In genomic region chr7:92615861-92616260, GRCh38 we compare ENCODE assay signal across 15 cellular contexts. TPM values are rescaled to one million over a fixed set of nuclear protein-coding genes. Genes with fewer than 3 reads are reported as not detected.
DNase-seq lines count a peak whose midpoint lies in the region; ATAC-seq and TF ChIP-seq lines count a peak whose summit lies in the region.
"Had no signal": no experiment of that assay in that cellular context is flagged by ENCODE, and none has a peak within 500 bp of the region (broad histone marks: within the 10 kb centered on the region; RNA-seq: fewer than 3 reads in every experiment).

No MANE protein-coding gene starts in this region.

- H3K9me3 ChIP-seq in T-helper 17 cell (ENCODE audit: control insufficient read depth, low read length, poor library complexity, severe bottlenecking), result no peaks in the 10 kb centered on the region
- H3K9me3 ChIP-seq: BLaER1 had no signal

- peaks cover 10% of the 10 kb centered on the region for H3K36me3 Mint-ChIP-seq in T-helper 17 cell (ENCODE audit: low read depth)

- H3K4me1 Mint-ChIP-seq in T-helper 17 cell, result peaks cover 5% of the 10 kb centered on the region

- peak; percentile 13 for TF ChIP-seq CTCF in GM12873 (IDR thresholded peaks at IDR 0.05; ENCODE audit: insufficient read depth, low read depth, low read length, missing control alignments)

- DNase-seq in DMS53 (lab: John Stamatoyannopoulos, UW), result peak; percentile 16
- no peak for DNase-seq in DMS53 treated with DMSO at 0.1 percent for 48 hours (lab: John Stamatoyannopoulos, UW; ENCODE audit: unreplicated experiment)
- no peak for DNase-seq in T-helper 17 cell
- DNase-seq in head of caudate nucleus, result peak in 35 of 42 donors; percentile 28 to 89 (median 60)
- DNase-seq in epidermal melanocyte (ENCODE audit: insufficient read length, low spot score), result no peak
- DNase-seq in sciatic nerve (ENCODE audit: low spot score), result no peak
- DNase-seq: 8988T; effector memory CD4-positive, alpha-beta T cell; NCI-H748 treated with DMSO at 0.1 percent for 48 hours; stimulated activated CD4-positive, alpha-beta T cell treated with anti-CD3 and anti-CD28 coated beads, Interleukin-4, amount 100 ng/mL, for 4 hours; SW 1271 had no signal

- no peak for ATAC-seq in T-helper 17 cell
- no peak for ATAC-seq in HG02571 (IDR thresholded peaks at IDR 0.05; ENCODE audit: unreplicated experiment)
- no peak for ATAC-seq in sciatic nerve

- H3K4me3 Mint-ChIP-seq in T-helper 17 cell, result no peak overlapping the region
- H3K4me3 Mint-ChIP-seq: type B pancreatic cell had no signal

- H3K27ac Mint-ChIP-seq in T-helper 17 cell, result peak overlapping the region; percentile 69
- H3K27ac Mint-ChIP-seq: type B pancreatic cell had no signal

- no peaks in the 10 kb centered on the region for H3K27me3 Mint-ChIP-seq in T-helper 17 cell
- H3K27me3 Mint-ChIP-seq: type B pancreatic cell had no signal

- intact Hi-C loops in head of caudate nucleus (cut with DNase I) (no loop called here), sciatic nerve (cut with DNase I) (no loop called here)

RNA-seq across cellular contexts. Expression of gene FAM133B, which starts 25.7 kb away (rescaled TPM):
- 10 to 100 TPM; 71.6 to 77.0 TPM for total RNA-seq in T-helper 17 cell
- 32.1 TPM for total RNA-seq in sciatic nerve

Comparison
In these comparisons a context has a peak if more than half of its experiments do, and no peak if none do; other contexts are left out.
1. DNase-seq: peak in DMS53 (single experiment) and head of caudate nucleus (35 of 42); none in DMS53 treated with DMSO at 0.1 percent for 48 hours (single experiment), T-helper 17 cell (0 of 3), epidermal melanocyte (single experiment) and sciatic nerve (single experiment).